ENCODE assay signal across 14 cellular contexts in the genomic region with DNA sequence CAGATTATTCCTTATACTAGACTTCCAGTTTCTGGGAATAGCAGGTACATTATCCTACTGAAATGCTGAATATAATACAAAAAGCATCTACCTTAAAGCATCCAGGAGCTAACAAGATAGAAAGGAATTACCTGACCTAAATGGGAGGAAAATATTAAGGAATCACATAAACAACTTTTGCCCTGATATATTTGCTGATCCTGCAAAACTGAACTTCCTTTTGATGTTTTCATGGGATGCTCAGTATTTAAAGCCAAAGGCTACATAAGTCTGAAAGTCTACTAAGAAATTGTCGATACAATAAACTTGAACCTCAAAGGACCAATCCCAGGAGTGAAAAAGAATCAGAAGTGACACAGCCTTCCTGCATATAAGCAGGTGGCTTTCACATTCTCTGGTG.
DNase-seq lines count a peak whose midpoint lies in the region; ATAC-seq, FAIRE-seq and TF ChIP-seq lines count a peak whose summit lies in the region.
"Had no signal": no experiment of that assay in that cellular context is flagged by ENCODE, and none has a peak within 500 bp of the region (broad histone marks: within the 10 kb centered on the region; RNA-seq: fewer than 3 reads in every experiment).

No MANE protein-coding gene starts in this region.

- peak overlapping the region; percentile 45 for H2BK15ac ChIP-seq in IMR-90 (ENCODE audit: low read depth, low read length)

- H4K20me1 ChIP-seq in IMR-90 (ENCODE audit: insufficient read depth, low read length) = peaks cover 5% of the 10 kb centered on the region; the same call in 1 of the 2 replicates
- H4K20me1 ChIP-seq in astrocyte (ENCODE audit: insufficient read depth, low read length) = no peaks in the 10 kb centered on the region
- H4K20me1 ChIP-seq: BLaER1 had no signal

- H3K4me3 ChIP-seq in IMR-90 (ENCODE audit: insufficient read depth, low read depth, low read length) = no peak overlapping the region
- H3K4me3 ChIP-seq in astrocyte (ENCODE audit: insufficient read depth, low read depth, low read length) = no peak overlapping the region
- H3K4me3 ChIP-seq in coronary artery = no peak overlapping the region
- no peak overlapping the region for H3K4me3 ChIP-seq in CD8-positive, alpha-beta memory T cell (ENCODE audit: low read length)
- H3K4me3 ChIP-seq: BLaER1, GM12878, GM23338 had no signal

- no peak overlapping the region for H3K4me3 Mint-ChIP-seq in astrocyte (ENCODE audit: unreplicated experiment)
- no peak overlapping the region for H3K4me3 Mint-ChIP-seq in CD8-positive, alpha-beta memory T cell
- H3K4me3 Mint-ChIP-seq: GM23338, IgD-negative memory B cell had no signal

- no peak overlapping the region for H2AK9ac ChIP-seq in IMR-90 (replicated peaks; ENCODE audit: low read depth, low read length, poor library complexity)

- FAIRE-seq in D721Med (lab: Jason Lieb, UNC) (peak; percentile 61), astrocyte (lab: Jason Lieb, UNC) (no peak)
- FAIRE-seq: GM12878, GM18507 had no signal

- no peak for TF ChIP-seq RAD21 in IMR-90 (IDR thresholded peaks at IDR 0.05; ENCODE audit: low read length)

- no peak for TF ChIP-seq POLR2A in IMR-90 (IDR thresholded peaks at IDR 0.05; ENCODE audit: low read depth, low read length)

- TF ChIP-seq CTCF in D721Med (IDR thresholded peaks at IDR 0.05; ENCODE audit: insufficient read depth, missing control alignments) = no peak
- no peak for TF ChIP-seq CTCF in IMR-90 (conservative IDR thresholded peaks at IDR 0.05; ENCODE audit: low read depth, low read length)
- TF ChIP-seq CTCF in astrocyte (IDR thresholded peaks at IDR 0.05; ENCODE audit: insufficient read depth, low read depth, low read length) = no peak
- TF ChIP-seq CTCF in coronary artery (IDR thresholded peaks at IDR 0.05) = no peak

- H3K9me3 Mint-ChIP-seq in astrocyte (ENCODE audit: unreplicated experiment) = peaks cover 10% of the 10 kb centered on the region
- H3K9me3 Mint-ChIP-seq in CD8-positive, alpha-beta memory T cell = peaks cover 0 to 10% (median 2%) of the 10 kb centered on the region in 5 donors
- H3K9me3 Mint-ChIP-seq: GM23338 had no signal

- H3K23ac ChIP-seq in IMR-90 (ENCODE audit: low read depth, low read length) = peak overlapping the region; percentile 39; the same call in 1 of the 2 replicates

- no peak overlapping the region; the same call in 1 of the 2 replicates for H3K27ac ChIP-seq in IMR-90 (ENCODE audit: insufficient read depth, low read length)
- no peak overlapping the region for H3K27ac ChIP-seq in astrocyte (ENCODE audit: low read depth, low read length)
- H3K27ac ChIP-seq in coronary artery = no peak overlapping the region
- H3K27ac ChIP-seq in CD8-positive, alpha-beta memory T cell (ENCODE audit: low read depth, low read length) = no peak overlapping the region
- H3K27ac ChIP-seq: BLaER1 had no signal

- peak overlapping the region; percentile 83 for H2BK20ac ChIP-seq in IMR-90 (ENCODE audit: low read depth, low read length)

- H3K4me1 ChIP-seq in IMR-90 (ENCODE audit: control insufficient read depth, insufficient read depth, low read length) (peaks cover 27% of the 10 kb centered on the region), astrocyte (ENCODE audit: insufficient read depth, low read length) (peaks cover 32% of the 10 kb centered on the region)
- H3K4me1 ChIP-seq in CD8-positive, alpha-beta memory T cell (ENCODE audit: insufficient read depth, low read length) = no peaks in the 10 kb centered on the region

- no peak overlapping the region for H3K27ac Mint-ChIP-seq in astrocyte (ENCODE audit: unreplicated experiment)
- no peak overlapping the region for H3K27ac Mint-ChIP-seq in CD8-positive, alpha-beta memory T cell
- H3K27ac Mint-ChIP-seq: GM23338, IgD-negative memory B cell had no signal

- peak overlapping the region; percentile 84; the same call in 1 of the 2 replicates for H3K18ac ChIP-seq in IMR-90 (ENCODE audit: low read depth, low read length)

- no peaks in the 10 kb centered on the region for H3K79me1 ChIP-seq in IMR-90 (ENCODE audit: low read depth in 1 of 2, low read length in 2 of 2)

- POLR2A ChIA-PET in IMR-90 (lab: Charles Lee; ENCODE audit: unreplicated experiment) = no interaction called here
- POLR2A ChIA-PET in CD8-positive, alpha-beta memory T cell (lab: Charles Lee) = interaction anchor here (0.7 kb wide), 1 partner anchor 22 kb away, joined by 3 read pairs; no protein-coding TSS in a partner anchor

- H3K36me3 ChIP-seq in IMR-90 (ENCODE audit: control insufficient read depth, insufficient read depth, low read length) (no peaks in the 10 kb centered on the region), astrocyte (ENCODE audit: insufficient read depth, low read length) (no peaks in the 10 kb centered on the region)
- H3K36me3 ChIP-seq in CD8-positive, alpha-beta memory T cell (ENCODE audit: insufficient read depth, low read length) = no peaks in the 10 kb centered on the region
- H3K36me3 ChIP-seq: BLaER1 had no signal

- intact Hi-C loops in IMR-90 (cut with micrococcal nuclease) = no loop called here

- H3K4me2 ChIP-seq in IMR-90 (ENCODE audit: low read depth, low read length) = 0 out of 2 replicates have a peak overlapping the region, but pooled peaks have one; percentile 79
- H3K4me2 ChIP-seq in astrocyte (ENCODE audit: low read length) = peak overlapping the region; percentile 75
- H3K4me2 ChIP-seq: BLaER1, GM23338 had no signal

- H3K9me3 ChIP-seq in IMR-90 (ENCODE audit: control insufficient read depth, insufficient read depth, low read length) (no peaks in the 10 kb centered on the region), astrocyte (ENCODE audit: insufficient read depth, low read depth, low read length) (no peaks in the 10 kb centered on the region)
- H3K9me3 ChIP-seq in CD8-positive, alpha-beta memory T cell (ENCODE audit: low read length) = no peaks in the 10 kb centered on the region
- H3K9me3 ChIP-seq: BLaER1 had no signal

- BruUV-seq in IMR-90 (replicated peaks; lab: Mats Ljungman, UMichigan) = no TSS peak

- peaks cover 17% of the 10 kb centered on the region for H3K4me1 Mint-ChIP-seq in astrocyte (ENCODE audit: low read depth, unreplicated experiment)
- H3K4me1 Mint-ChIP-seq in CD8-positive, alpha-beta memory T cell = peaks cover 5 to 15% (median 8%) of the 10 kb centered on the region in 3 donors

- no peak for ATAC-seq in IMR-90 (ENCODE audit: low read depth)
- ATAC-seq: GM12878, GM23338 had no signal

- peak overlapping the region; percentile 77 for H2AK5ac ChIP-seq in IMR-90 (ENCODE audit: low read depth, low read length)

- peak overlapping the region; percentile 89 for H2BK120ac ChIP-seq in IMR-90 (ENCODE audit: low read depth, low read length)

- H3K4ac ChIP-seq in IMR-90 (ENCODE audit: low read depth, low read length) = peak overlapping the region; percentile 55; the same call in 1 of the 2 replicates

- peak overlapping the region; percentile 13; the same call in 1 of the 2 replicates for H4K91ac ChIP-seq in IMR-90 (ENCODE audit: insufficient read depth, low read depth, low read length)

- WGBS in IMR-90 (ENCODE audit: extremely low coverage in 2 of 2, insufficient read length in 1 of 2), 2 experiments = no CpG with 5 or more reads among the region's 1 CpG

- no peaks in the 10 kb centered on the region for H3K27me3 ChIP-seq in IMR-90 (ENCODE audit: control insufficient read depth, insufficient read depth, low read length)
- no peaks in the 10 kb centered on the region for H3K27me3 ChIP-seq in astrocyte (ENCODE audit: insufficient read depth, low read length)
- H3K27me3 ChIP-seq in CD8-positive, alpha-beta memory T cell (ENCODE audit: insufficient read depth, low read length, poor library complexity, severe bottlenecking) = no peaks in the 10 kb centered on the region
- H3K27me3 ChIP-seq: BLaER1 had no signal

- dilution Hi-C loops in IMR-90 (cut with HindIII; ENCODE audit: low sequenced_read_pairs, unreplicated experiment) = no loop called here

- H2AFZ ChIP-seq in IMR-90 (replicated peaks; ENCODE audit: low read length, poor library complexity) = no peak overlapping the region
- H2AFZ ChIP-seq in astrocyte (ENCODE audit: low read depth, low read length) = no peak overlapping the region
- H2AFZ ChIP-seq: GM23338 had no signal

- H4K5ac ChIP-seq in IMR-90 (ENCODE audit: low read depth, low read length) = peak overlapping the region; percentile 38; the same call in 1 of the 2 replicates

- in situ Hi-C loops in IMR-90 (cut with MboI; ENCODE audit: low sequenced_read_pairs) = loop anchor here (5.0 kb wide), 1 partner anchor 49 kb away; no protein-coding TSS in a partner anchor

- peak overlapping the region; percentile 92 for H2BK5ac ChIP-seq in IMR-90 (ENCODE audit: low read depth, low read length, poor library complexity, severe bottlenecking)

- H3K14ac ChIP-seq in IMR-90 (replicated peaks; ENCODE audit: low read depth, low read length) = peak overlapping the region; percentile 79

- 0 out of 2 replicates have a peak overlapping the region, but pooled peaks have one; percentile 62 for H3K56ac ChIP-seq in IMR-90 (ENCODE audit: extremely low read depth, insufficient read depth, low read length)

- H3K27me3 Mint-ChIP-seq in astrocyte (ENCODE audit: low read depth, unreplicated experiment) = no peaks in the 10 kb centered on the region
- H3K27me3 Mint-ChIP-seq in CD8-positive, alpha-beta memory T cell = no peaks in the 10 kb centered on the region

- DNase-seq in D721Med (ENCODE audit: insufficient read length, low spot score) = no peak
- DNase-seq in IMR-90 = no peak
- DNase-seq in astrocyte (ENCODE audit: low read depth) = no peak
- no peak for DNase-seq in NK-92 (lab: John Stamatoyannopoulos, UW; ENCODE audit: unreplicated experiment)
- no peak for DNase-seq in coronary artery (ENCODE audit: low spot score)
- DNase-seq in CD8-positive, alpha-beta memory T cell = no peak
- DNase-seq: AML-193, DMS 273 treated with DMSO at 0.1 percent for 48 hours, H7 had no signal

- peak overlapping the region; percentile 29 to 55; a peak in 3 of 4 replicates for H4K8ac ChIP-seq in IMR-90 (ENCODE audit: low read depth in 2 of 2, low read length in 2 of 2)

- CTCF ChIA-PET in IMR-90 (lab: Yijun Ruan, JAX) = no interaction called here
- CTCF ChIA-PET in CD8-positive, alpha-beta memory T cell (lab: Charles Lee) = no interaction called here

- H3K9ac ChIP-seq in IMR-90 (ENCODE audit: low read depth, low read length) (no peak overlapping the region; the same call in 1 of the 2 replicates), astrocyte (ENCODE audit: low read length) (no peak overlapping the region)
- H3K9ac ChIP-seq: BLaER1 had no signal

- H3K79me2 ChIP-seq in astrocyte (ENCODE audit: insufficient read depth, low read length) = no peaks in the 10 kb centered on the region

- H3K36me3 Mint-ChIP-seq in astrocyte (ENCODE audit: low read depth, unreplicated experiment) = no peaks in the 10 kb centered on the region
- H3K36me3 Mint-ChIP-seq in CD8-positive, alpha-beta memory T cell = no peaks in the 10 kb centered on the region
- H3K36me3 Mint-ChIP-seq: IgD-negative memory B cell had no signal

- H3K9me1 ChIP-seq in IMR-90 (ENCODE audit: insufficient read depth, low read length) = peaks cover 14% of the 10 kb centered on the region
